In genomic region chr12:93805736-93806141, GRCh38 we compare ENCODE assay signal across 22 cellular contexts.
DNase-seq lines count a peak whose midpoint lies in the region; ATAC-seq and TF ChIP-seq lines count a peak whose summit lies in the region.
"Had no signal": no experiment of that assay in that cellular context is flagged by ENCODE, and none has a peak within 500 bp of the region (broad histone marks: within the 10 kb centered on the region; RNA-seq: fewer than 3 reads in every experiment).

No MANE protein-coding gene starts in this region.

- DNase-seq in heart right ventricle (no peak), Right ventricle myocardium inferior (ENCODE audit: missing footprints) (no peak), epithelial cell of proximal tubule (ENCODE audit: low read depth) (peak; percentile 50), neural crest cell (ENCODE audit: low read depth, low spot score) (no peak), DMS79 treated with DMSO at 0.1 percent for 48 hours (lab: John Stamatoyannopoulos, UW) (no peak)
- no peak for DNase-seq in activated T-cell treated with anti-CD3 and anti-CD28 coated beads, Interleukin-2, amount 50 U/mL, for 1 hour
- no peak for DNase-seq in stimulated activated CD4-positive, alpha-beta T cell treated with anti-CD3 and anti-CD28 coated beads, Interleukin-12 subunit alpha, Interleukin-12 subunit beta, amount 100 ng/mL, for 4 hours
- DNase-seq: ACHN; activated CD4-positive, alpha-beta T cell treated with anti-CD3 and anti-CD28 coated beads for 1 hour; activated CD8-positive, alpha-beta memory T cell treated with anti-CD3 and anti-CD28 coated beads, Interleukin-2, amount 10 ng/mL, durations not matched to agents 7 days and 5 days; aorta; CD4-positive, alpha-beta T cell; colonic mucosa; erythroblast; islet precursor cell; NCI-H1048; NCI-H345; stimulated activated naive B cell treated with anti-CD40 and anti-IgM and Interleukin-4, amounts not matched to agents 10 μg/mL and 1 μg/mL and 100 μg/mL, for 72 hours had no signal

- peak overlapping the region in 6 of 10 donors; percentile 23 to 85 (median 74) for H3K27ac ChIP-seq in heart right ventricle
- H3K27ac ChIP-seq: colonic mucosa, HL-60 had no signal

- peak overlapping the region; percentile 98 for H3K27ac Mint-ChIP-seq in neural crest cell (ENCODE audit: unreplicated experiment)
- H3K27ac Mint-ChIP-seq: activated CD8-positive, alpha-beta memory T cell treated with anti-CD3 and anti-CD28 coated beads, Interleukin-2, amount 10 ng/mL, durations not matched to agents 7 days and 5 days; CD4-positive, alpha-beta T cell; mesothelial cell of epicardium; stimulated activated naive B cell treated with anti-CD40 and anti-IgM and Interleukin-4, amounts not matched to agents 10 μg/mL and 1 μg/mL and 100 μg/mL, for 72 hours had no signal

- intact Hi-C loops in heart right ventricle (cut with DNase I) = loop anchor here in 1 of 10 donors (10.0 kb wide), 1 partner anchor 231 kb away; the partner anchor contains the start of gene SOCS2
- intact Hi-C loops in Right ventricle myocardium inferior (cut with DNase I) = no loop called here

- no peaks in the 10 kb centered on the region for H3K27me3 Mint-ChIP-seq in neural crest cell (ENCODE audit: low read depth)
- H3K27me3 Mint-ChIP-seq: activated CD8-positive, alpha-beta memory T cell treated with anti-CD3 and anti-CD28 coated beads, Interleukin-2, amount 10 ng/mL, durations not matched to agents 7 days and 5 days; CD4-positive, alpha-beta T cell; stimulated activated naive B cell treated with anti-CD40 and anti-IgM and Interleukin-4, amounts not matched to agents 10 μg/mL and 1 μg/mL and 100 μg/mL, for 72 hours had no signal

- H3K36me3 Mint-ChIP-seq in neural crest cell (ENCODE audit: low read depth) = no peaks in the 10 kb centered on the region
- H3K36me3 Mint-ChIP-seq: mesothelial cell of epicardium had no signal

- H3K4me3 Mint-ChIP-seq in neural crest cell = peak overlapping the region; percentile 1
- H3K4me3 Mint-ChIP-seq: activated CD8-positive, alpha-beta memory T cell treated with anti-CD3 and anti-CD28 coated beads, Interleukin-2, amount 10 ng/mL, durations not matched to agents 7 days and 5 days; CD4-positive, alpha-beta T cell; mesothelial cell of epicardium; stimulated activated naive B cell treated with anti-CD40 and anti-IgM and Interleukin-4, amounts not matched to agents 10 μg/mL and 1 μg/mL and 100 μg/mL, for 72 hours had no signal

- no peaks in the 10 kb centered on the region for H3K9me3 ChIP-seq in heart right ventricle
- H3K9me3 ChIP-seq: colonic mucosa had no signal

- H3K36me3 ChIP-seq in heart right ventricle = no peaks in the 10 kb centered on the region
- H3K36me3 ChIP-seq: colonic mucosa had no signal

- ATAC-seq in heart right ventricle = peak in 1 of 8 donors; percentile 53
- no peak for ATAC-seq in Right ventricle myocardium inferior
- no peak for ATAC-seq in GM18519 (IDR thresholded peaks at IDR 0.05; ENCODE audit: low FRiP score, unreplicated experiment)
- ATAC-seq: activated CD8-positive, alpha-beta memory T cell treated with anti-CD3 and anti-CD28 coated beads, Interleukin-2, amount 10 ng/mL, durations not matched to agents 7 days and 5 days; K562; stimulated activated naive B cell treated with anti-CD40 and anti-IgM and Interleukin-4, amounts not matched to agents 10 μg/mL and 1 μg/mL and 100 μg/mL, for 72 hours had no signal

- no peak for TF ChIP-seq CTCF in heart right ventricle (IDR thresholded peaks at IDR 0.05)
- TF ChIP-seq CTCF in epithelial cell of proximal tubule (conservative IDR thresholded peaks at IDR 0.05; ENCODE audit: low read depth, low read length) = no peak
- no peak for TF ChIP-seq CTCF in neural crest cell (conservative IDR thresholded peaks at IDR 0.05)

- H3K4me1 ChIP-seq in heart right ventricle = peaks cover 4 to 54% (median 42%) of the 10 kb centered on the region in 9 donors
- H3K4me1 ChIP-seq: colonic mucosa had no signal

- 56 to 65% methylated on average over 4 of the region's 4 CpGs for WGBS in heart right ventricle, 2 donors

- H3K9me3 Mint-ChIP-seq in neural crest cell = no peaks in the 10 kb centered on the region
- H3K9me3 Mint-ChIP-seq: CD4-positive, alpha-beta T cell; mesothelial cell of epicardium had no signal

- H3K27me3 ChIP-seq in heart right ventricle = no peaks in the 10 kb centered on the region
- H3K27me3 ChIP-seq: colonic mucosa had no signal

- peaks cover 30% of the 10 kb centered on the region for H3K4me1 Mint-ChIP-seq in neural crest cell

- no peak overlapping the region for H3K4me3 ChIP-seq in heart right ventricle
- no peak overlapping the region for H3K4me3 ChIP-seq in epithelial cell of proximal tubule (ENCODE audit: low read depth, low read length)
- H3K4me3 ChIP-seq: colonic mucosa, K562 had no signal
